1 cellular context compared by ENCODE assay signal in genomic region chr9:94666364-94667099, GRCh38.
TF ChIP-seq lines count a peak whose summit lies in the region.

No MANE protein-coding gene starts in this region.

TF ChIP-seq in HepG2, 621 proteins besides CTCF, POLR2A, EP300 and RAD21 (continued from another document and continues in another):
- TF ChIP-seq CCDC6 (CRISPR knock-in tag; IDR thresholded peaks at IDR 0.05) (no peak), HCFC1 (IDR thresholded peaks at IDR 0.05; ENCODE audit: low read depth, low read length) (no peak), NAIF1 (CRISPR knock-in tag; IDR thresholded peaks at IDR 0.05; ENCODE audit: borderline replicate concordance) (no peak), NBN (conservative IDR thresholded peaks at IDR 0.05) (no peak), NFATC3 (CRISPR knock-in tag; IDR thresholded peaks at IDR 0.05) (no peak), CENPT (CRISPR knock-in tag; IDR thresholded peaks at IDR 0.05; ENCODE audit: low read depth) (no peak), ZNF543 (CRISPR knock-in tag; IDR thresholded peaks at IDR 0.05) (no peak), ZBTB25 (CRISPR knock-in tag; IDR thresholded peaks at IDR 0.05) (no peak), HNF1B (CRISPR knock-in tag; IDR thresholded peaks at IDR 0.05) (no peak), E2F1 (CRISPR knock-in tag; IDR thresholded peaks at IDR 0.05) (no peak), HINFP (CRISPR knock-in tag; IDR thresholded peaks at IDR 0.05; ENCODE audit: low read depth) (no peak), ZBTB4 (CRISPR knock-in tag; IDR thresholded peaks at IDR 0.05; ENCODE audit: borderline replicate concordance) (no peak), PRDM4 (CRISPR knock-in tag; IDR thresholded peaks at IDR 0.05; ENCODE audit: borderline replicate concordance) (no peak), SATB2 (CRISPR knock-in tag; IDR thresholded peaks at IDR 0.05) (no peak), FIP1L1 (IDR thresholded peaks at IDR 0.05; ENCODE audit: borderline replicate concordance, insufficient read depth, low read depth, low read length) (no peak), ZNF704 (CRISPR knock-in tag; IDR thresholded peaks at IDR 0.05; ENCODE audit: borderline replicate concordance) (no peak), HNF4G (IDR thresholded peaks at IDR 0.05; ENCODE audit: borderline replicate concordance, low read depth, low read length) (peak; percentile 45; the same call in 1 of the 2 replicates), HNF4G (CRISPR knock-in tag; IDR thresholded peaks at IDR 0.05; ENCODE audit: borderline replicate concordance, low read depth) (no peak), ATF1 (CRISPR knock-in tag; IDR thresholded peaks at IDR 0.05) (no peak), PRMT3 (CRISPR knock-in tag; IDR thresholded peaks at IDR 0.05; ENCODE audit: borderline replicate concordance, low read depth) (no peak), ZNF142 (CRISPR knock-in tag; IDR thresholded peaks at IDR 0.05) (no peak), HOXD1 (CRISPR knock-in tag; IDR thresholded peaks at IDR 0.05) (no peak), SNAI1 (CRISPR knock-in tag; IDR thresholded peaks at IDR 0.05; ENCODE audit: borderline replicate concordance) (no peak), ZBTB43 (CRISPR knock-in tag; conservative IDR thresholded peaks at IDR 0.05) (no peak), ZBTB33 (CRISPR knock-in tag; IDR thresholded peaks at IDR 0.05) (no peak), ZSCAN21 (CRISPR knock-in tag; IDR thresholded peaks at IDR 0.05; ENCODE audit: borderline replicate concordance) (no peak), MEIS2 (CRISPR knock-in tag; IDR thresholded peaks at IDR 0.05) (no peak), FOXA1 (IDR thresholded peaks at IDR 0.05) (no peak), FOXA1 (CRISPR knock-in tag; IDR thresholded peaks at IDR 0.05) (no peak), NFE2L1 (CRISPR knock-in tag; IDR thresholded peaks at IDR 0.05; ENCODE audit: borderline replicate concordance) (no peak), MAFK (conservative IDR thresholded peaks at IDR 0.05 in 1 of 2, IDR thresholded peaks at IDR 0.05 in 1 of 2; ENCODE audit: low read length in 2 of 2) (peak; percentile 90 to 91), FOXK1 (CRISPR knock-in tag; IDR thresholded peaks at IDR 0.05; ENCODE audit: borderline replicate concordance, low read depth) (no peak), POLR2AphosphoS5 (IDR thresholded peaks at IDR 0.05; ENCODE audit: low read depth, low read length) (no peak), ATF4 (CRISPR knock-in tag; IDR thresholded peaks at IDR 0.05) (no peak)
